In genomic region chr15:64640146-64640868, GRCh38 we compare ENCODE assay signal across 13 cellular contexts.
DNase-seq lines count a peak whose midpoint lies in the region; ATAC-seq and TF ChIP-seq lines count a peak whose summit lies in the region.
"Had no signal": no experiment of that assay in that cellular context is flagged by ENCODE, and none has a peak within 500 bp of the region (broad histone marks: within the 10 kb centered on the region; RNA-seq: fewer than 3 reads in every experiment).

No MANE protein-coding gene starts in this region.

- no peaks in the 10 kb centered on the region for H3K27me3 Mint-ChIP-seq in activated naive CD4-positive, alpha-beta T cell treated with anti-CD3 and anti-CD28 coated beads, Interleukin-2, amount 50 U/mL, for 24 hours

- ATAC-seq in HG03432 (IDR thresholded peaks at IDR 0.05; ENCODE audit: unreplicated experiment) = no peak

- H3K9me3 ChIP-seq in Peyer's patch (no peaks in the 10 kb centered on the region), hepatocyte (ENCODE audit: low read depth) (peaks cover 6% of the 10 kb centered on the region), stomach smooth muscle (ENCODE audit: control insufficient read depth in 2 of 2, low read length in 2 of 2) (no peaks in the 10 kb centered on the region), sigmoid colon (no peaks in the 10 kb centered on the region)

- peak overlapping the region; percentile 41 for H3K27ac Mint-ChIP-seq in activated naive CD4-positive, alpha-beta T cell treated with anti-CD3 and anti-CD28 coated beads, Interleukin-2, amount 50 U/mL, for 24 hours

- H3K9me3 Mint-ChIP-seq in activated naive CD4-positive, alpha-beta T cell treated with anti-CD3 and anti-CD28 coated beads, Interleukin-2, amount 50 U/mL, for 24 hours = peaks cover 7% of the 10 kb centered on the region

- no peak overlapping the region for H3K4me3 Mint-ChIP-seq in activated naive CD4-positive, alpha-beta T cell treated with anti-CD3 and anti-CD28 coated beads, Interleukin-2, amount 50 U/mL, for 24 hours

- DNase-seq in activated naive CD4-positive, alpha-beta T cell treated with anti-CD3 and anti-CD28 coated beads, Interleukin-2, amount 50 U/mL, for 16 hours = no peak
- DNase-seq in Peyer's patch (no peak), hepatocyte (ENCODE audit: low spot score) (peak; percentile 23), NCI-H2081 (lab: John Stamatoyannopoulos, UW) (no peak), sigmoid colon (no peak)
- DNase-seq: activated CD8-positive, alpha-beta memory T cell treated with anti-CD3 and anti-CD28 coated beads for 24 hours; brain microvascular endothelial cell; NCI-H526; stimulated activated CD4-positive, alpha-beta T cell treated with anti-CD3 and anti-CD28 coated beads, Interleukin-4, amount 100 ng/mL, for 4 hours had no signal

- TF ChIP-seq POLR2A in Peyer's patch (IDR thresholded peaks at IDR 0.05) (no peak), sigmoid colon (IDR thresholded peaks at IDR 0.05) (no peak)

- H3K4me3 ChIP-seq in Peyer's patch (no peak overlapping the region), hepatocyte (no peak overlapping the region), stomach smooth muscle (ENCODE audit: low read length in 2 of 2) (no peak overlapping the region), sigmoid colon (no peak overlapping the region)

- H3K4me2 ChIP-seq in hepatocyte = peak overlapping the region; percentile 25

- intact Hi-C loops in sigmoid colon (cut with DNase I) = no loop called here

- no peaks in the 10 kb centered on the region for H4K20me1 ChIP-seq in hepatocyte (ENCODE audit: insufficient read depth, poor library complexity, severe bottlenecking)

- no peak overlapping the region for H2AFZ ChIP-seq in hepatocyte
- H2AFZ ChIP-seq: parathyroid adenoma had no signal

- H3K27ac ChIP-seq in Peyer's patch (peak overlapping the region in 3 of 4 donors; percentile 19 to 67 (median 58)), hepatocyte (peak overlapping the region; percentile 53), stomach smooth muscle (ENCODE audit: low read length) (peak overlapping the region; percentile 18), sigmoid colon (peak overlapping the region in 2 of 4 donors; percentile 24 to 25)
- H3K27ac ChIP-seq: brain microvascular endothelial cell, parathyroid adenoma had no signal

- 59% methylated on average over 5 of the region's 5 CpGs for WGBS in hepatocyte (ENCODE audit: low lambda C conversion rate, missing lambda C conversion rate)
- WGBS in sigmoid colon, 2 donors = 28 to 56% methylated on average over 5 of the region's 5 CpGs

- H3K36me3 ChIP-seq in Peyer's patch (no peaks in the 10 kb centered on the region), hepatocyte (replicated peaks; ENCODE audit: insufficient read depth, low read depth) (no peaks in the 10 kb centered on the region), stomach smooth muscle (ENCODE audit: control insufficient read depth in 2 of 2, insufficient read depth in 2 of 2, low read length in 2 of 2) (no peaks in the 10 kb centered on the region), sigmoid colon (no peaks in the 10 kb centered on the region)
- H3K36me3 ChIP-seq: brain microvascular endothelial cell had no signal

- peaks cover 62% of the 10 kb centered on the region for H3K79me2 ChIP-seq in hepatocyte

- TF ChIP-seq CTCF in Peyer's patch (IDR thresholded peaks at IDR 0.05) = no peak
- TF ChIP-seq CTCF in hepatocyte (IDR thresholded peaks at IDR 0.05; ENCODE audit: poor library complexity) = no peak
- TF ChIP-seq CTCF in sigmoid colon (IDR thresholded peaks at IDR 0.05) = no peak

- H3K9me2 ChIP-seq in hepatocyte (replicated peaks; ENCODE audit: insufficient read depth) = no peaks in the 10 kb centered on the region

- H3K27me3 ChIP-seq in Peyer's patch = no peaks in the 10 kb centered on the region
- H3K27me3 ChIP-seq in hepatocyte = no peaks in the 10 kb centered on the region
- H3K27me3 ChIP-seq in stomach smooth muscle (ENCODE audit: control insufficient read depth in 1 of 2, insufficient read depth in 2 of 2, low read length in 2 of 2) = no peaks in the 10 kb centered on the region
- no peaks in the 10 kb centered on the region for H3K27me3 ChIP-seq in sigmoid colon
- H3K27me3 ChIP-seq: brain microvascular endothelial cell had no signal

- TF ChIP-seq EP300 in sigmoid colon (IDR thresholded peaks at IDR 0.05) = no peak

- H3K4me1 Mint-ChIP-seq in activated naive CD4-positive, alpha-beta T cell treated with anti-CD3 and anti-CD28 coated beads, Interleukin-2, amount 50 U/mL, for 24 hours = peaks cover 70% of the 10 kb centered on the region

- H3K9ac ChIP-seq in stomach smooth muscle (ENCODE audit: low read length in 2 of 2) = no peak overlapping the region
- H3K9ac ChIP-seq: parathyroid adenoma had no signal

- peaks cover 23% of the 10 kb centered on the region for H3K36me3 Mint-ChIP-seq in activated naive CD4-positive, alpha-beta T cell treated with anti-CD3 and anti-CD28 coated beads, Interleukin-2, amount 50 U/mL, for 24 hours

- H3K4me1 ChIP-seq in Peyer's patch = peaks cover 0 to 62% (median 5%) of the 10 kb centered on the region in 4 donors
- H3K4me1 ChIP-seq in hepatocyte (ENCODE audit: insufficient read depth) = peaks cover 43% of the 10 kb centered on the region
- peaks cover 17% of the 10 kb centered on the region for H3K4me1 ChIP-seq in stomach smooth muscle (ENCODE audit: control insufficient read depth, insufficient read depth, low read length)
- peaks cover 0 to 35% (median 26%) of the 10 kb centered on the region in 4 donors for H3K4me1 ChIP-seq in sigmoid colon
